In the genomic region with DNA sequence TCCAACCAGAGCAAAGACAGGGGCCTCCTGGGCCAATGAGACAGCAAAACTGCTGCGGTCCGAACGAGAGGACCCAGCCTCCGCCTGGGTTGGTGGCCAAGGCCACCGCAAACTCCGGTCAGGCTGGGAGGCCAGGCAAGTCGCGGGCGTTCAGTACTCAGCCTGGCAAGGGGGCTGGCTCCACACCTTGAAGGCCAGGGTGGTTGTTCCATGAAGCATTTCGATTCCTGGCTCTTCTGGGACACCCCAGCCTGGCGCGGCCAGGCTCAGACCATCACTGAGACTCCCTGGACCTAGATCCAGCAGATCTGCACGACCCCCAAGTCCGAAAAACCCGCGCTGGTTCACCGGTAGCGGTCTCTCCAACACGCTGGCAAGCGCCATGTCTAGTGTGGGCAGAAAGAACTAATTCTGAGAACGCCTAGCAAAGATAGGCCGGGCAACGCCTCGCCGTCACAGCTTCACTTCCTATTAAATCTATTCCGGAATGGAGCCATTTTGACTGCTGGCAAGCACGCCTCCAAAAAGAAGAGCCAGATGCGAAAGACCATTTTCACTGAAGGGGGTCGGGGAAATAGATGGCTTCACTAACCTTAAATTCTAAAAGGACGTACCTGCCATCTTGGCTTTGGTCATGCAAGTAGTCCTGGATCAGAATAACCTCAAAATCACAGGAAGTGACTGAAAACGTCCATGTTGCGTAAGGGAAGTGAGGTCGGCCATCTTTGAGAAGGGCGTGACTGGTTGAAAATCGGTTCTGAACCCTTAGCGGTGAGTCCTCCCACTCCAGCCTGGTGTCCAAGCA, we compare ENCODE assay signal across 8 cellular contexts. TPM values are rescaled to one million over a fixed set of nuclear protein-coding genes. Genes with fewer than 3 reads are reported as not detected.
DNase-seq lines count a peak whose midpoint lies in the region; ATAC-seq and TF ChIP-seq lines count a peak whose summit lies in the region.

A gene (minus strand): TSS at position 403 of the 805 bp plus-strand sequence. CDS start 19 bp downstream, at position 384.

- peaks cover 0 to 13% (median 3%) of the 10 kb centered on the region in 4 donors for H3K4me1 ChIP-seq in right lobe of liver

- intact Hi-C loops in right lobe of liver (cut with DNase I) = no loop called here

- WGBS in right lobe of liver (ENCODE audit: insufficient coverage, low coverage, low lambda C conversion rate, missing lambda C conversion rate) = 1% methylated on average over 29 of the region's 36 CpGs

- peak; percentile 90 for DNase-seq in A172 (ENCODE audit: low spot score)
- peak; percentile 94 for DNase-seq in dedifferentiated amniotic fluid mesenchymal stem cell (ENCODE audit: extremely low spot score)
- DNase-seq in right lobe of liver = peak; percentile 86 to 91 (median 89)
- DNase-seq in stimulated activated CD4-positive, alpha-beta T cell treated with anti-CD3 and anti-CD28 coated beads, TNF-alpha, amount 100 ng/mL, for 1 hour (ENCODE audit: low read depth in 3 of 3, low spot score in 1 of 3) = peak; percentile 65 to 74 (median 67)
- DNase-seq in NCI-H2029 (lab: John Stamatoyannopoulos, UW) = no peak

- peak; percentile 66 for TF ChIP-seq POLR2A in right lobe of liver (IDR thresholded peaks at IDR 0.05)

- H3K27me3 ChIP-seq in right lobe of liver = no peaks in the 10 kb centered on the region

- TF ChIP-seq CTCF in right lobe of liver (IDR thresholded peaks at IDR 0.05) = peak in 1 of 4 donors; percentile 32

- ATAC-seq in GM19043 (IDR thresholded peaks at IDR 0.05; ENCODE audit: low read depth, unreplicated experiment) (peak; percentile 93), HG03432 (IDR thresholded peaks at IDR 0.05; ENCODE audit: unreplicated experiment) (peak; percentile 95), right lobe of liver (peak; percentile 97 to 99 (median 98))
- ATAC-seq in activated CD4-positive, CD25-positive, alpha-beta regulatory T cell treated with anti-CD3 and anti-CD28 coated beads, Interleukin-2, amount 50 U/mL, for 24 hours = peak; percentile 93

- H3K27ac ChIP-seq in right lobe of liver = peak within 1 kb of the TSS; percentile 80 to 92 (median 82)

- peaks cover 0 to 30% (median 7%) of the 10 kb centered on the region in 4 donors for H3K36me3 ChIP-seq in right lobe of liver

- peak within 1 kb of the TSS; percentile 83 to 96 (median 85) for H3K4me3 ChIP-seq in right lobe of liver

- H3K9me3 ChIP-seq in right lobe of liver = no peaks in the 10 kb centered on the region

RNA-seq across cellular contexts. Expression of the gene that starts here (rescaled TPM):
- total RNA-seq in A172 (2014; rRNA removed; shearing (Covaris generic)) = 219 and 225 TPM in 2 replicates
- 10 to 100 TPM; 51.2 to 93.5 (median 59.1) TPM for total RNA-seq in right lobe of liver
